In genomic region chr12:2732290-2732689, GRCh38 we compare ENCODE assay signal across 31 cellular contexts.
DNase-seq lines count a peak whose midpoint lies in the region; ATAC-seq lines count a peak whose summit lies in the region.
"Had no signal": no experiment of that assay in that cellular context is flagged by ENCODE, and none has a peak within 500 bp of the region (broad histone marks: within the 10 kb centered on the region; RNA-seq: fewer than 3 reads in every experiment).

No MANE protein-coding gene starts in this region.

- H3K27me3 Mint-ChIP-seq in activated CD8-positive, alpha-beta memory T cell treated with anti-CD3 and anti-CD28 coated beads, Interleukin-2, amount 10 ng/mL, durations not matched to agents 7 days and 5 days, result peaks cover 42% of the 10 kb centered on the region
- peaks cover 12% of the 10 kb centered on the region for H3K27me3 Mint-ChIP-seq in activated T-helper 1 cell treated with anti-CD3 and anti-CD28 coated beads, Interleukin-12 subunit alpha, Interleukin-12 subunit beta, Interleukin-2, Interleukin-4 antibody, amounts not matched to agents 30 ng/mL and 10 ng/mL and 1 ng/mL, durations not matched to agents 14 hours and 24 hours and 36 hours (ENCODE audit: insufficient read depth)
- peaks cover 13% of the 10 kb centered on the region for H3K27me3 Mint-ChIP-seq in stimulated activated naive CD8-positive, alpha-beta T cell treated with anti-CD3 and anti-CD28 coated beads, Interleukin-15, amount 100 ng/mL, for 72 hours

- in situ Hi-C loops in KBM-7 (cut with MboI; ENCODE audit: low pct_unique_long_range_greater_than_20kb, low sequenced_read_pairs), result no loop called here

- H3K4me3 Mint-ChIP-seq in activated CD8-positive, alpha-beta memory T cell treated with anti-CD3 and anti-CD28 coated beads, Interleukin-2, amount 10 ng/mL, durations not matched to agents 7 days and 5 days, result no peak overlapping the region
- H3K4me3 Mint-ChIP-seq in activated T-helper 1 cell treated with anti-CD3 and anti-CD28 coated beads, Interleukin-12 subunit alpha, Interleukin-12 subunit beta, Interleukin-2, Interleukin-4 antibody, amounts not matched to agents 30 ng/mL and 10 ng/mL and 1 ng/mL, durations not matched to agents 14 hours and 24 hours and 36 hours, result peak overlapping the region; percentile 9
- H3K4me3 Mint-ChIP-seq in stimulated activated naive CD8-positive, alpha-beta T cell treated with anti-CD3 and anti-CD28 coated beads, Interleukin-15, amount 100 ng/mL, for 72 hours, result peak overlapping the region in 1 of 2 donors; percentile 46
- H3K4me3 Mint-ChIP-seq: activated CD4-positive, alpha-beta memory T cell treated with anti-CD3 and anti-CD28 coated beads for 36 hours; brain; neural crest cell had no signal

- no peak for ATAC-seq in activated CD8-positive, alpha-beta memory T cell treated with anti-CD3 and anti-CD28 coated beads, Interleukin-2, amount 10 ng/mL, durations not matched to agents 7 days and 5 days
- ATAC-seq in stimulated activated naive CD8-positive, alpha-beta T cell treated with anti-CD3 and anti-CD28 coated beads, Interleukin-15, amount 100 ng/mL, for 72 hours, result no peak
- ATAC-seq in HG03095 (IDR thresholded peaks at IDR 0.05; ENCODE audit: unreplicated experiment), result no peak
- ATAC-seq: esophagus mucosa, GM12878, left lung, Panc1, pancreas had no signal

- peak overlapping the region; percentile 48 for H3K27ac Mint-ChIP-seq in activated CD8-positive, alpha-beta memory T cell treated with anti-CD3 and anti-CD28 coated beads, Interleukin-2, amount 10 ng/mL, durations not matched to agents 7 days and 5 days
- H3K27ac Mint-ChIP-seq in activated T-helper 1 cell treated with anti-CD3 and anti-CD28 coated beads, Interleukin-12 subunit alpha, Interleukin-12 subunit beta, Interleukin-2, Interleukin-4 antibody, amounts not matched to agents 30 ng/mL and 10 ng/mL and 1 ng/mL, durations not matched to agents 14 hours and 24 hours and 36 hours, result peak overlapping the region; percentile 57
- H3K27ac Mint-ChIP-seq in stimulated activated naive CD8-positive, alpha-beta T cell treated with anti-CD3 and anti-CD28 coated beads, Interleukin-15, amount 100 ng/mL, for 72 hours, result peak overlapping the region; percentile 20 to 86
- H3K27ac Mint-ChIP-seq: activated CD4-positive, alpha-beta memory T cell treated with anti-CD3 and anti-CD28 coated beads for 36 hours; brain had no signal

- intact Hi-C loops in activated T-helper 1 cell treated with anti-CD3 and anti-CD28 coated beads, Interleukin-12 subunit alpha, Interleukin-12 subunit beta, Interleukin-2, Interleukin-4 antibody, amounts not matched to agents 30 ng/mL and 10 ng/mL and 1 ng/mL, durations not matched to agents 14 hours and 24 hours and 36 hours (cut with micrococcal nuclease), result no loop called here

- peaks cover 12% of the 10 kb centered on the region for H3K4me1 Mint-ChIP-seq in activated CD8-positive, alpha-beta memory T cell treated with anti-CD3 and anti-CD28 coated beads, Interleukin-2, amount 10 ng/mL, durations not matched to agents 7 days and 5 days
- H3K4me1 Mint-ChIP-seq in activated T-helper 1 cell treated with anti-CD3 and anti-CD28 coated beads, Interleukin-12 subunit alpha, Interleukin-12 subunit beta, Interleukin-2, Interleukin-4 antibody, amounts not matched to agents 30 ng/mL and 10 ng/mL and 1 ng/mL, durations not matched to agents 14 hours and 24 hours and 36 hours (ENCODE audit: low read depth), result peaks cover 18% of the 10 kb centered on the region
- H3K4me1 Mint-ChIP-seq in stimulated activated naive CD8-positive, alpha-beta T cell treated with anti-CD3 and anti-CD28 coated beads, Interleukin-15, amount 100 ng/mL, for 72 hours, result peaks cover 13% of the 10 kb centered on the region
- H3K4me1 Mint-ChIP-seq: brain, neural crest cell had no signal

- peak; percentile 26 for DNase-seq in activated CD8-positive, alpha-beta memory T cell treated with anti-CD3 and anti-CD28 coated beads, Interleukin-2, amount 10 ng/mL, durations not matched to agents 7 days and 5 days
- DNase-seq in activated CD8-positive, alpha-beta memory T cell treated with anti-CD3 and anti-CD28 coated beads, Interleukin-2, amount 50 U/mL, for 4 hours, result no peak
- DNase-seq in KBM-7 (peak; percentile 86), NCI-H2081 treated with DMSO at 0.1 percent for 48 hours (lab: John Stamatoyannopoulos, UW) (no peak)
- no peak for DNase-seq in activated T-helper 1 cell treated with anti-CD3 and anti-CD28 coated beads, Interleukin-12 subunit alpha, Interleukin-12 subunit beta, Interleukin-2, Interleukin-4 antibody, amounts not matched to agents 30 ng/mL and 10 ng/mL and 1 ng/mL, durations not matched to agents 14 hours and 24 hours and 36 hours (ENCODE audit: low spot score)
- no peak for DNase-seq in stimulated activated naive CD8-positive, alpha-beta T cell treated with anti-CD3 and anti-CD28 coated beads, Interleukin-15, amount 100 ng/mL, for 72 hours
- no peak for DNase-seq in stimulated activated CD4-positive, alpha-beta T cell treated with anti-CD3 and anti-CD28 coated beads, Interleukin-2, amount 100 ng/mL, for 48 hours
- DNase-seq: activated CD4-positive, alpha-beta memory T cell treated with anti-CD3 and anti-CD28 coated beads for 36 hours; activated CD4-positive, CD25-positive, alpha-beta regulatory T cell; activated gamma-delta T cell; adrenal gland; CD8-positive, alpha-beta memory T cell; cerebellar nuclear complex; dermis blood vessel endothelial cell; EL; H7; Karpas-422; left lung; mesenchymal stem cell; NCI-H1436 treated with DMSO at 0.1 percent for 48 hours; NCI-H345; pancreas; SHP77; stimulated activated naive CD4-positive, alpha-beta T cell; uterus had no signal

- H3K9me3 Mint-ChIP-seq in activated CD8-positive, alpha-beta memory T cell treated with anti-CD3 and anti-CD28 coated beads, Interleukin-2, amount 10 ng/mL, durations not matched to agents 7 days and 5 days (ENCODE audit: low read depth), result no peaks in the 10 kb centered on the region
- H3K9me3 Mint-ChIP-seq in activated T-helper 1 cell treated with anti-CD3 and anti-CD28 coated beads, Interleukin-12 subunit alpha, Interleukin-12 subunit beta, Interleukin-2, Interleukin-4 antibody, amounts not matched to agents 30 ng/mL and 10 ng/mL and 1 ng/mL, durations not matched to agents 14 hours and 24 hours and 36 hours, result no peaks in the 10 kb centered on the region
- H3K9me3 Mint-ChIP-seq in stimulated activated naive CD8-positive, alpha-beta T cell treated with anti-CD3 and anti-CD28 coated beads, Interleukin-15, amount 100 ng/mL, for 72 hours, result no peaks in the 10 kb centered on the region
- H3K9me3 Mint-ChIP-seq: activated CD4-positive, alpha-beta memory T cell treated with anti-CD3 and anti-CD28 coated beads for 36 hours; neural crest cell had no signal

- no peaks in the 10 kb centered on the region for H3K36me3 Mint-ChIP-seq in activated CD8-positive, alpha-beta memory T cell treated with anti-CD3 and anti-CD28 coated beads, Interleukin-2, amount 10 ng/mL, durations not matched to agents 7 days and 5 days
- H3K36me3 Mint-ChIP-seq in activated T-helper 1 cell treated with anti-CD3 and anti-CD28 coated beads, Interleukin-12 subunit alpha, Interleukin-12 subunit beta, Interleukin-2, Interleukin-4 antibody, amounts not matched to agents 30 ng/mL and 10 ng/mL and 1 ng/mL, durations not matched to agents 14 hours and 24 hours and 36 hours (ENCODE audit: low read depth), result no peaks in the 10 kb centered on the region
- H3K36me3 Mint-ChIP-seq: activated CD4-positive, alpha-beta memory T cell treated with anti-CD3 and anti-CD28 coated beads for 36 hours; brain had no signal

- CTCF ChIA-PET in activated CD8-positive, alpha-beta memory T cell treated with anti-CD3 and anti-CD28 coated beads, Interleukin-2, amount 10 ng/mL, durations not matched to agents 7 days and 5 days (lab: Charles Lee), result interaction anchor here (1.6 kb wide), 1 partner anchor 149 kb away, joined by 5 read pairs; no protein-coding TSS in a partner anchor

Comparison
In these comparisons a context has a peak if more than half of its experiments do, and no peak if none do; other contexts are left out.
1. DNase-seq: peak in activated CD8-positive, alpha-beta memory T cell treated with anti-CD3 and anti-CD28 coated beads, Interleukin-2, amount 10 ng/mL, durations not matched to agents 7 days and 5 days (single experiment) and KBM-7 (single experiment); none in activated CD8-positive, alpha-beta memory T cell treated with anti-CD3 and anti-CD28 coated beads, Interleukin-2, amount 50 U/mL, for 4 hours (single experiment), activated T-helper 1 cell treated with anti-CD3 and anti-CD28 coated beads, Interleukin-12 subunit alpha, Interleukin-12 subunit beta, Interleukin-2, Interleukin-4 antibody, amounts not matched to agents 30 ng/mL and 10 ng/mL and 1 ng/mL, durations not matched to agents 14 hours and 24 hours and 36 hours (single experiment), stimulated activated naive CD8-positive, alpha-beta T cell treated with anti-CD3 and anti-CD28 coated beads, Interleukin-15, amount 100 ng/mL, for 72 hours (0 of 2), stimulated activated CD4-positive, alpha-beta T cell treated with anti-CD3 and anti-CD28 coated beads, Interleukin-2, amount 100 ng/mL, for 48 hours (0 of 2) and NCI-H2081 treated with DMSO at 0.1 percent for 48 hours (single experiment).
2. Peak in every context shown above with its lines, with median percentiles within 50 percentile points of each other: H3K27ac Mint-ChIP-seq.